8 cellular contexts compared by ENCODE assay signal in genomic region chr17:79388556-79389295, GRCh38.
DNase-seq lines count a peak whose midpoint lies in the region; ATAC-seq, FAIRE-seq and TF ChIP-seq lines count a peak whose summit lies in the region.

No MANE protein-coding gene starts in this region.

- TF ChIP-seq CTCF in GM12878 (IDR thresholded peaks at IDR 0.05 in 2 of 3, conservative IDR thresholded peaks at IDR 0.05 in 1 of 3; ENCODE audit: control insufficient read depth in 2 of 3, extremely low read depth in 1 of 3, insufficient read depth in 1 of 3, low read depth in 3 of 3, low read length in 3 of 3) = peak; percentile 48 to 60 (median 54)

- H2AFZ ChIP-seq in GM12878 (ENCODE audit: control insufficient read depth, low read depth, low read length) = no peak overlapping the region

- in situ Hi-C loops in GM12878 (cut with MboI) = no loop called here

- no peaks in the 10 kb centered on the region for H3K79me2 ChIP-seq in GM12878 (ENCODE audit: control insufficient read depth, insufficient read depth, low read length)

- intact Hi-C loops in GM12878 (cut with micrococcal nuclease; ENCODE audit: unreplicated experiment) = no loop called here

- POLR2A ChIA-PET in GM12878 (lab: Charles Lee) = no interaction called here

- 36% methylated on average over 27 of the region's 28 CpGs for WGBS in GM12878 (ENCODE audit: insufficient coverage, insufficient replicate concordance, low lambda C conversion rate, missing lambda C conversion rate)

- no peak for TF ChIP-seq EP300 in GM12878 (IDR thresholded peaks at IDR 0.05; ENCODE audit: borderline replicate concordance in 1 of 2, control insufficient read depth in 1 of 2, low read depth in 2 of 2, low read length in 2 of 2)

- H3K4me3 ChIP-seq in GM12878 = no peak overlapping the region

- H3K36me3 ChIP-seq in GM12878 (ENCODE audit: control insufficient read depth in 2 of 2, insufficient read depth in 2 of 2, low read length in 1 of 2) = no peaks in the 10 kb centered on the region

- peak; percentile 72 for ATAC-seq in GM12878
- no peak for ATAC-seq in HG03342 (IDR thresholded peaks at IDR 0.05; ENCODE audit: unreplicated experiment)

- no peak for TF ChIP-seq POLR2A in GM12892 (IDR thresholded peaks at IDR 0.05; ENCODE audit: low read depth, low read length)
- no peak for TF ChIP-seq POLR2A in GM12878 (IDR thresholded peaks at IDR 0.05; ENCODE audit: low read depth, low read length)

- H3K4me2 ChIP-seq in GM12878 (ENCODE audit: control insufficient read depth, insufficient read depth) = no peak overlapping the region

- RAD21 ChIA-PET in GM12878 (lab: Charles Lee; ENCODE audit: unreplicated experiment) = interaction anchor here (0.7 to 2.8 kb wide), 3 partner anchors 200 to 301 kb away, joined by 3 to 8 read pairs (median 3); no protein-coding TSS in a partner anchor

- no peak overlapping the region for H3K27ac ChIP-seq in GM12878 (ENCODE audit: control insufficient read depth, insufficient read depth)

- SMC1A ChIA-PET in GM12878 (lab: Charles Lee; ENCODE audit: uncharacterized antibody, unreplicated experiment) = interaction anchor here (0.9 kb wide), 1 partner anchor 301 kb away, joined by 5 read pairs; no protein-coding TSS in a partner anchor

- H3K9me3 ChIP-seq in GM12878 (replicated peaks; ENCODE audit: control insufficient read depth, insufficient read depth, low read length) = no peaks in the 10 kb centered on the region

- H3K4me1 ChIP-seq in GM12878 (ENCODE audit: control insufficient read depth, insufficient read depth, low read length) = no peaks in the 10 kb centered on the region

- peaks cover 2 to 3% of the 10 kb centered on the region in 2 experiments for H3K27me3 ChIP-seq in GM12878 (replicated peaks in 1 of 2; ENCODE audit: control insufficient read depth in 2 of 2, insufficient read depth in 2 of 2, low read length in 1 of 2)

- no TSS peak for BruUV-seq in GM12878 (replicated peaks; lab: Mats Ljungman, UMichigan)

- TF ChIP-seq RAD21 in GM12878 (IDR thresholded peaks at IDR 0.05; ENCODE audit: insufficient read depth, low read depth, low read length) = peak; percentile 72

- no peaks in the 10 kb centered on the region for H4K20me1 ChIP-seq in GM12878 (ENCODE audit: control insufficient read depth, insufficient read depth)

- no peak overlapping the region for H3K9ac ChIP-seq in GM12878 (ENCODE audit: control insufficient read depth, insufficient read depth, low read length)

- DNase-seq in Ammon's horn (ENCODE audit: low spot score) = peak; percentile 49
- DNase-seq in GM12892 (ENCODE audit: insufficient read length) = peak; percentile 75
- DNase-seq in NCI-H226 = peak; percentile 11
- no peak for DNase-seq in GM12878 (ENCODE audit: low read depth, low spot score)
- DNase-seq in islet precursor cell = peak; percentile 92
- peak; percentile 68 for DNase-seq in ureter (ENCODE audit: low spot score)
- DNase-seq in stimulated activated CD4-positive, alpha-beta T cell treated with anti-CD3 and anti-CD28 coated beads, Interleukin-4, amount 100 ng/mL, for 4 hours = no peak

- FAIRE-seq in GM12892 (lab: Jason Lieb, UNC) (peak; percentile 54), GM12878 (lab: Jason Lieb, UNC) (no peak)

- CTCF ChIA-PET in GM12878 (lab: Yijun Ruan, JAX) = interaction anchor here (0.8 to 1.6 kb wide), 4 partner anchors 148 to 303 kb away, joined by 4 to 10 read pairs (median 4); no protein-coding TSS in a partner anchor

TF ChIP-seq in GM12878, 131 proteins besides CTCF, POLR2A, EP300 and RAD21:
- TF ChIP-seq FOS (IDR thresholded peaks at IDR 0.05; ENCODE audit: borderline replicate concordance, extremely low read depth, insufficient read length) (no peak), SMC3 (IDR thresholded peaks at IDR 0.05; ENCODE audit: borderline replicate concordance, low read length) (peak; percentile 44; the same call in 1 of the 2 replicates)

Comparison
In these comparisons a context has a peak if more than half of its experiments do, and no peak if none do; other contexts are left out.
1. DNase-seq: peak in Ammon's horn (single experiment), GM12892 (single experiment), NCI-H226 (single experiment), islet precursor cell (single experiment) and ureter (single experiment); none in GM12878 (single experiment) and stimulated activated CD4-positive, alpha-beta T cell treated with anti-CD3 and anti-CD28 coated beads, Interleukin-4, amount 100 ng/mL, for 4 hours (0 of 2).